Comparison of ENCODE assay signal across 28 cellular contexts in the genomic region with DNA sequence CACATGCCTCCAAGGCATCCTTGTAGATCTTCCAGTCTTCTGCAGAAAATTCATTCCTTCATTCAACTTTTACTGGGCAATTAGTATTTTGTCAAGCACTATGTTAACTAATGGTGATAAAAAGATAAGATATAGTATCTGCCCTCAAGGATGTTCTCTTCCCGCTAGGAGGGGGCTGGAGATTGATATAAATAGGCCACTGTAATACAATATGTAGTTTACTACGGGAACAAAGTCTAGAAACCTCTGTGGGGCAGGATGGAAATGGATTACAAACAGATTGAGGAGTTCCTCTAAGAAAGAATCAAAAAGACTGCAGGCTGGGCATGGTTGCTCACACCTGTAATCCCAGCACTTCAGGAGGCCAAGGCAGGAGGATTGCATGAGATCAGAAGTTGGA.
"Had no signal": no experiment of that assay in that cellular context is flagged by ENCODE, and none has a peak within 500 bp of the region (broad histone marks: within the 10 kb centered on the region; RNA-seq: fewer than 3 reads in every experiment).

No MANE protein-coding gene starts in this region.

- DNase-seq: naive thymus-derived CD8-positive, alpha-beta T cell; nucleus accumbens; pancreas; right cardiac atrium; sigmoid colon; small intestine; stimulated activated CD4-positive, alpha-beta T cell treated with anti-CD3 and anti-CD28 coated beads, Interleukin-15, amount 100 ng/mL, for 24 hours; stimulated activated CD4-positive, alpha-beta T cell treated with anti-CD3 and anti-CD28 coated beads, Interleukin-2, amount 100 ng/mL, for 24 hours; stimulated activated CD4-positive, alpha-beta T cell treated with anti-CD3 and anti-CD28 coated beads, Interleukin-2, amount 100 ng/mL, for 48 hours; stimulated activated CD4-positive, alpha-beta T cell treated with anti-CD3 and anti-CD28 coated beads, Interleukin-4, amount 100 ng/mL, for 24 hours; stimulated activated naive B cell treated with anti-CD40 and anti-IgM and Interleukin-4, amounts not matched to agents 10 μg/mL and 1 μg/mL and 100 μg/mL, for 72 hours; stimulated activated naive CD4-positive, alpha-beta T cell treated with Interleukin-2 at 50 U/mL for 16 hours; stomach; thyroid gland; trophoblast cell; upper lobe of left lung had no signal

- H3K36me3 ChIP-seq: neutrophil, pancreas, right lobe of liver, sigmoid colon, stomach, thoracic aorta, thyroid gland, tibial nerve, upper lobe of left lung, vagina had no signal

- FAIRE-seq: pancreas, small intestine, urothelium cell line had no signal

- H3K9me3 ChIP-seq: neutrophil, pancreas, psoas muscle, right lobe of liver, sigmoid colon, stomach, thoracic aorta, thyroid gland, tibial nerve, upper lobe of left lung, vagina had no signal

- H3K4me1 ChIP-seq: pancreas, right lobe of liver, sigmoid colon, thyroid gland, vagina had no signal

- H3K27me3 ChIP-seq: pancreas, right lobe of liver, sigmoid colon, stomach, thyroid gland, tibial nerve, upper lobe of left lung, vagina had no signal

- ATAC-seq: naive thymus-derived CD8-positive, alpha-beta T cell; stimulated activated effector memory CD8-positive, alpha-beta T cell treated with anti-CD3 and anti-CD28 coated beads, Interleukin-12 subunit alpha, Interleukin-12 subunit beta, amount 100 ng/mL, for 72 hours; stimulated activated naive B cell treated with anti-CD40 and anti-IgM and Interleukin-4, amounts not matched to agents 10 μg/mL and 1 μg/mL and 100 μg/mL, for 72 hours had no signal

- H3K4me3 Mint-ChIP-seq: naive thymus-derived CD8-positive, alpha-beta T cell; natural killer cell treated with Interleukin-12 subunit alpha and Interleukin-12 subunit beta and Interleukin-15 and Interleukin-18, amount 100 ng/mL, for 72 hours; nephron progenitor cell; neural crest cell; stimulated activated effector memory CD8-positive, alpha-beta T cell treated with anti-CD3 and anti-CD28 coated beads, Interleukin-12 subunit alpha, Interleukin-12 subunit beta, amount 100 ng/mL, for 72 hours; stimulated activated naive B cell treated with anti-CD40 and anti-IgM and Interleukin-4, amounts not matched to agents 10 μg/mL and 1 μg/mL and 100 μg/mL, for 72 hours; stimulated activated naive CD8-positive, alpha-beta T cell treated with anti-CD3 and anti-CD28 coated beads, Interleukin-15, Interleukin-2, amounts not matched to agents 100 ng/mL and 50 ng/mL, for 24 hours had no signal

- H3K9me3 Mint-ChIP-seq: naive thymus-derived CD8-positive, alpha-beta T cell; natural killer cell treated with Interleukin-12 subunit alpha and Interleukin-12 subunit beta and Interleukin-15 and Interleukin-18, amount 100 ng/mL, for 72 hours; nephron progenitor cell; neural crest cell; stimulated activated effector memory CD8-positive, alpha-beta T cell treated with anti-CD3 and anti-CD28 coated beads, Interleukin-12 subunit alpha, Interleukin-12 subunit beta, amount 100 ng/mL, for 72 hours; stimulated activated naive B cell treated with anti-CD40 and anti-IgM and Interleukin-4, amounts not matched to agents 10 μg/mL and 1 μg/mL and 100 μg/mL, for 72 hours; stimulated activated naive CD8-positive, alpha-beta T cell treated with anti-CD3 and anti-CD28 coated beads, Interleukin-15, Interleukin-2, amounts not matched to agents 100 ng/mL and 50 ng/mL, for 24 hours had no signal

- H3K4me1 Mint-ChIP-seq: stimulated activated effector memory CD8-positive, alpha-beta T cell treated with anti-CD3 and anti-CD28 coated beads, Interleukin-12 subunit alpha, Interleukin-12 subunit beta, amount 100 ng/mL, for 72 hours had no signal

- H3K36me3 Mint-ChIP-seq: naive thymus-derived CD8-positive, alpha-beta T cell; natural killer cell treated with Interleukin-12 subunit alpha and Interleukin-12 subunit beta and Interleukin-15 and Interleukin-18, amount 100 ng/mL, for 72 hours; stimulated activated effector memory CD8-positive, alpha-beta T cell treated with anti-CD3 and anti-CD28 coated beads, Interleukin-12 subunit alpha, Interleukin-12 subunit beta, amount 100 ng/mL, for 72 hours; stimulated activated naive B cell treated with anti-CD40 and anti-IgM and Interleukin-4, amounts not matched to agents 10 μg/mL and 1 μg/mL and 100 μg/mL, for 72 hours had no signal

- H3K4me3 ChIP-seq: pancreas, psoas muscle, right lobe of liver, sigmoid colon, stomach, thoracic aorta, thyroid gland, tibial nerve, upper lobe of left lung, vagina had no signal

- H3K27ac ChIP-seq: neutrophil, pancreas, psoas muscle, right lobe of liver, sigmoid colon, stomach, thoracic aorta, thyroid gland, tibial nerve, upper lobe of left lung, vagina had no signal

- H3K27ac Mint-ChIP-seq: naive thymus-derived CD8-positive, alpha-beta T cell; natural killer cell treated with Interleukin-12 subunit alpha and Interleukin-12 subunit beta and Interleukin-15 and Interleukin-18, amount 100 ng/mL, for 72 hours; nephron progenitor cell; stimulated activated effector memory CD8-positive, alpha-beta T cell treated with anti-CD3 and anti-CD28 coated beads, Interleukin-12 subunit alpha, Interleukin-12 subunit beta, amount 100 ng/mL, for 72 hours; stimulated activated naive B cell treated with anti-CD40 and anti-IgM and Interleukin-4, amounts not matched to agents 10 μg/mL and 1 μg/mL and 100 μg/mL, for 72 hours; stimulated activated naive CD8-positive, alpha-beta T cell treated with anti-CD3 and anti-CD28 coated beads, Interleukin-15, Interleukin-2, amounts not matched to agents 100 ng/mL and 50 ng/mL, for 24 hours had no signal
